Comparison of ENCODE assay signal across 1 cellular context in the genomic region with DNA sequence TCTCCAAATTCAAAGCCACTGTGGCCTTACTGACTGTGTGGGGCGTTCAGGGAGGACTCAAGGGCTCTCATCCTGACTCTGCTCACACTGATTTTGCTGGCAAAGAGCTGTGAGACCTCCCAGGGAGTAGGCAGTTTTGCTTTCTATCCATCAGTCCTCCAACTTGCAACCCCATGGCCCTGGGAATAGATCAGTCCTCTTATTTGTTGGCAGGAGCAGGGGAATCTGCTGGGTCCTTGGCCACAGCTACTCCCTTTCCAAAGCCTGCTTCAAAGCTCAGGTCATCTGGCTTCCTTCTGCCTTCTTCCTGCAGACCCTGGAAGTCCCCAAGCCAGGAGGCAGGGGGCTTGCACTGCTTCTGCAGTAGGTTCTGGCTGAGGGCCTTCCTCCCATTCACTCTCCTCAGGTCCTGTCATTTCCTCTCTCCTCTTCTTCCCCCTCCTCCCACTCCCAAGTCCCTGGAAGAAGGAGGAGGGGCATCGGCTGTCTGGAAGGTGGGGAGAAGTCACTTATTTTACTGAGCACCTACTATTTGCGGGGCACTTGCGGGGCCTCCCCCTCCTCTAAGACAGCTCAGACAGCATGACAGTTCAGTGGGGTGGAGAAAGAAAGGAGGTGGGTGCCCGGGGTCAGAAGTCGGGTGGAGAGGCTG.
TF ChIP-seq lines count a peak whose summit lies in the region.

No MANE protein-coding gene starts in this region.

TF ChIP-seq in HepG2, 621 proteins besides CTCF, POLR2A, EP300 and RAD21 (continued from another document):
- TF ChIP-seq SMAD3 (CRISPR knock-in tag; IDR thresholded peaks at IDR 0.05) (no peak), EZH2 (conservative IDR thresholded peaks at IDR 0.05; ENCODE audit: low read depth, low read length) (0 out of 2 replicates have a peak, but pooled peaks have one; percentile 13), ARNT (IDR thresholded peaks at IDR 0.05) (no peak), ZFP37 (CRISPR knock-in tag; IDR thresholded peaks at IDR 0.05; ENCODE audit: borderline replicate concordance) (no peak), ZFP90 (CRISPR knock-in tag; IDR thresholded peaks at IDR 0.05; ENCODE audit: borderline replicate concordance) (no peak)
